ENCODE assay signal across 23 cellular contexts in genomic region chr1:54919367-54920359, GRCh38.
"Had no signal": no experiment of that assay in that cellular context is flagged by ENCODE, and none has a peak within 500 bp of the region (broad histone marks: within the 10 kb centered on the region; RNA-seq: fewer than 3 reads in every experiment).

No MANE protein-coding gene starts in this region.

- ATAC-seq: activated CD8-positive, alpha-beta T cell treated with anti-CD3 and anti-CD28 coated beads for 36 hours; activated naive CD8-positive, alpha-beta T cell treated with anti-CD3 and anti-CD28 coated beads, Interleukin-2, amount 50 U/mL, for 24 hours had no signal

- H3K4me3 Mint-ChIP-seq: activated B cell treated with CpG ODN at 0.5 μM for 24 hours; activated CD8-positive, alpha-beta T cell treated with anti-CD3 and anti-CD28 coated beads for 36 hours; activated naive CD4-positive, alpha-beta T cell treated with anti-CD3 and anti-CD28 coated beads for 36 hours; activated naive CD8-positive, alpha-beta T cell treated with anti-CD3 and anti-CD28 coated beads, Interleukin-2, amount 50 U/mL, for 24 hours; brain; immature natural killer cell; mesothelial cell of epicardium; nephron; stimulated activated naive CD8-positive, alpha-beta T cell treated with anti-CD3 and anti-CD28 coated beads, Interleukin-15, Interleukin-2, amounts not matched to agents 100 ng/mL and 50 ng/mL, for 24 hours had no signal

- H3K4me1 Mint-ChIP-seq: activated B cell treated with CpG ODN at 0.5 μM for 24 hours; activated naive CD8-positive, alpha-beta T cell treated with anti-CD3 and anti-CD28 coated beads, Interleukin-2, amount 50 U/mL, for 24 hours; brain; immature natural killer cell; mesothelial cell of epicardium; nephron had no signal

- H3K27me3 ChIP-seq: suprapubic skin, vagina had no signal

- H3K27ac ChIP-seq: suprapubic skin, vagina had no signal

- H3K9me3 ChIP-seq: suprapubic skin, vagina had no signal

- H3K9me3 Mint-ChIP-seq: activated CD8-positive, alpha-beta T cell treated with anti-CD3 and anti-CD28 coated beads for 36 hours; activated naive CD8-positive, alpha-beta T cell treated with anti-CD3 and anti-CD28 coated beads, Interleukin-2, amount 50 U/mL, for 24 hours; activated T-helper 2 cell treated with anti-CD3 and anti-CD28 coated beads, Interferon-gamma antibody, Interleukin-2, Interleukin-4, amounts not matched to agents 10 μg/mL and 5 μg/mL and 100 μg/mL, durations not matched to agents 14 hours and 24 hours and 36 hours; brain; mesothelial cell of epicardium; stimulated activated naive CD8-positive, alpha-beta T cell treated with anti-CD3 and anti-CD28 coated beads, Interleukin-15, Interleukin-2, amounts not matched to agents 100 ng/mL and 50 ng/mL, for 24 hours had no signal

- H3K27ac Mint-ChIP-seq: activated B cell treated with CpG ODN at 0.5 μM for 24 hours; activated CD8-positive, alpha-beta T cell treated with anti-CD3 and anti-CD28 coated beads for 36 hours; activated naive CD4-positive, alpha-beta T cell treated with anti-CD3 and anti-CD28 coated beads for 36 hours; activated naive CD8-positive, alpha-beta T cell treated with anti-CD3 and anti-CD28 coated beads, Interleukin-2, amount 50 U/mL, for 24 hours; activated T-helper 2 cell treated with anti-CD3 and anti-CD28 coated beads, Interferon-gamma antibody, Interleukin-2, Interleukin-4, amounts not matched to agents 10 μg/mL and 5 μg/mL and 100 μg/mL, durations not matched to agents 14 hours and 24 hours and 36 hours; brain; immature natural killer cell; mesothelial cell of epicardium; nephron; stimulated activated naive CD8-positive, alpha-beta T cell treated with anti-CD3 and anti-CD28 coated beads, Interleukin-15, Interleukin-2, amounts not matched to agents 100 ng/mL and 50 ng/mL, for 24 hours had no signal

- H3K4me1 ChIP-seq: vagina had no signal

- H3K4me3 ChIP-seq: lung, suprapubic skin, vagina had no signal

- H3K27me3 Mint-ChIP-seq: brain had no signal

- H3K36me3 Mint-ChIP-seq: brain, immature natural killer cell, mesothelial cell of epicardium had no signal

- DNase-seq: activated B cell treated with CpG ODN at 0.5 μM for 24 hours; activated CD4-positive, alpha-beta T cell treated with anti-CD3 and anti-CD28 coated beads for 4 hours; activated CD8-positive, alpha-beta T cell treated with anti-CD3 and anti-CD28 coated beads for 36 hours; activated naive CD4-positive, alpha-beta T cell treated with anti-CD3 and anti-CD28 coated beads for 36 hours; activated naive CD8-positive, alpha-beta T cell treated with anti-CD3 and anti-CD28 coated beads, Interleukin-2, amount 50 U/mL, for 24 hours; activated T-cell treated with anti-CD3 and anti-CD28 coated beads, Interleukin-2, amount 50 U/mL, for 1 hour; anterior cingulate cortex; central memory CD4-positive, alpha-beta T cell; erythroblast; head of caudate nucleus; immature natural killer cell; kidney glomerular epithelial cell; posterior cingulate gyrus; retina; trophoblast cell had no signal

- H3K36me3 ChIP-seq: suprapubic skin, vagina had no signal
